1 cellular context compared by ENCODE assay signal in genomic region chr11:1037506-1038055, GRCh38.
TF ChIP-seq lines count a peak whose summit lies in the region.

No MANE protein-coding gene starts in this region.

TF ChIP-seq in HepG2, 621 proteins besides CTCF, POLR2A, EP300 and RAD21:
- no peak for TF ChIP-seq SMYD3 (CRISPR knock-in tag; IDR thresholded peaks at IDR 0.05)
- TF ChIP-seq MLXIP (CRISPR knock-in tag; IDR thresholded peaks at IDR 0.05; ENCODE audit: borderline replicate concordance): no peak
- TF ChIP-seq ZNF589 (CRISPR knock-in tag; conservative IDR thresholded peaks at IDR 0.05): no peak
- TF ChIP-seq HOXA3 (CRISPR knock-in tag; IDR thresholded peaks at IDR 0.05): no peak
- no peak for TF ChIP-seq RERE (CRISPR knock-in tag; IDR thresholded peaks at IDR 0.05; ENCODE audit: low read depth)
- TF ChIP-seq CBFB (CRISPR knock-in tag; IDR thresholded peaks at IDR 0.05): no peak
- TF ChIP-seq POLR2G (IDR thresholded peaks at IDR 0.05; ENCODE audit: low read depth, low read length): no peak
- no peak for TF ChIP-seq PHF8 (CRISPR knock-in tag; IDR thresholded peaks at IDR 0.05)
- TF ChIP-seq PHF21A (CRISPR knock-in tag; IDR thresholded peaks at IDR 0.05): no peak
- no peak for TF ChIP-seq CHD4 (IDR thresholded peaks at IDR 0.05; ENCODE audit: borderline replicate concordance, low read length)
- TF ChIP-seq XBP1 (CRISPR knock-in tag; IDR thresholded peaks at IDR 0.05): no peak
- TF ChIP-seq GATA4 (IDR thresholded peaks at IDR 0.05; ENCODE audit: borderline replicate concordance, low read depth): no peak
- no peak for TF ChIP-seq ZSCAN30 (CRISPR knock-in tag; IDR thresholded peaks at IDR 0.05)
- TF ChIP-seq CC2D1A (CRISPR knock-in tag; IDR thresholded peaks at IDR 0.05): no peak
- no peak for TF ChIP-seq MLLT10 (CRISPR knock-in tag; IDR thresholded peaks at IDR 0.05)
- no peak for TF ChIP-seq MBD4 (IDR thresholded peaks at IDR 0.05; ENCODE audit: borderline replicate concordance, low read length)
- TF ChIP-seq ZMYM4 (CRISPR knock-in tag; IDR thresholded peaks at IDR 0.05): no peak
- no peak for TF ChIP-seq REST (IDR thresholded peaks at IDR 0.05; ENCODE audit: borderline replicate concordance in 1 of 2, low read depth in 1 of 2, low read length in 2 of 2)
